Comparison of ENCODE assay signal across 8 cellular contexts in genomic region chr16:77584205-77584859, GRCh38.
DNase-seq lines count a peak whose midpoint lies in the region; ATAC-seq, FAIRE-seq and TF ChIP-seq lines count a peak whose summit lies in the region.

No MANE protein-coding gene starts in this region.

- FAIRE-seq in D721Med (lab: Jason Lieb, UNC): no peak

- TF ChIP-seq CTCF in D721Med (IDR thresholded peaks at IDR 0.05; ENCODE audit: insufficient read depth, missing control alignments): peak; percentile 81
- TF ChIP-seq CTCF in left lung (IDR thresholded peaks at IDR 0.05): peak; percentile 83 to 89

- H3K9me3 ChIP-seq in left lung: no peaks in the 10 kb centered on the region

- peak; percentile 62 for ATAC-seq in GM21529 (IDR thresholded peaks at IDR 0.05; ENCODE audit: unreplicated experiment)
- ATAC-seq in left lung: peak; percentile 89

- no peaks in the 10 kb centered on the region for H3K4me1 ChIP-seq in left lung

- intact Hi-C loops in left lung (cut with DNase I): loop anchor here in 1 of 2 donors (5.0 kb wide), 1 partner anchor 347 kb away; no protein-coding TSS in a partner anchor

- H3K36me3 ChIP-seq in left lung: no peaks in the 10 kb centered on the region

- H3K4me3 ChIP-seq in left lung: no peak overlapping the region

- peaks cover 0 to 5% of the 10 kb centered on the region in 2 donors for H3K27me3 ChIP-seq in left lung

- no peak overlapping the region for H3K27ac ChIP-seq in left lung

- DNase-seq in D721Med (ENCODE audit: insufficient read length, low spot score): peak; percentile 20
- peak; percentile 31 for DNase-seq in NCI-H128 (lab: John Stamatoyannopoulos, UW; ENCODE audit: unreplicated experiment)
- peak; percentile 20 for DNase-seq in T1000 (lab: John Stamatoyannopoulos, UW)
- DNase-seq in cerebellum (ENCODE audit: low spot score): peak; percentile 67
- DNase-seq in left lung: no peak
- peak; percentile 9 for DNase-seq in stimulated activated CD8-positive, alpha-beta memory T cell treated with anti-CD3 and anti-CD28 coated beads, Interleukin-4, amount 100 ng/mL, for 24 hours (ENCODE audit: low read depth)
- DNase-seq in NK-92 (lab: John Stamatoyannopoulos, UW; ENCODE audit: unreplicated experiment): no peak

Comparison
In these comparisons a context has a peak if more than half of its experiments do, and no peak if none do; other contexts are left out.
1. DNase-seq: peak in D721Med (single experiment), NCI-H128 (single experiment), T1000 (single experiment), cerebellum (single experiment) and stimulated activated CD8-positive, alpha-beta memory T cell treated with anti-CD3 and anti-CD28 coated beads, Interleukin-4, amount 100 ng/mL, for 24 hours (single experiment); none in left lung (0 of 2) and NK-92 (single experiment).